ENCODE assay signal across 24 cellular contexts in genomic region chr4:167715176-167715575, GRCh38.
DNase-seq lines count a peak whose midpoint lies in the region; ATAC-seq, FAIRE-seq and TF ChIP-seq lines count a peak whose summit lies in the region.
"Had no signal": no experiment of that assay in that cellular context is flagged by ENCODE, and none has a peak within 500 bp of the region (broad histone marks: within the 10 kb centered on the region; RNA-seq: fewer than 3 reads in every experiment).

No MANE protein-coding gene starts in this region.

- in situ Hi-C loops in astrocyte of the cerebellum (cut with HindIII; ENCODE audit: low sequenced_read_pairs), result no loop called here

- H3K27me3 ChIP-seq in ACC112 (ENCODE audit: insufficient read depth, low read length), result no peaks in the 10 kb centered on the region
- no peaks in the 10 kb centered on the region for H3K27me3 ChIP-seq in Peyer's patch

- no peak for FAIRE-seq in HTR-8/SVneo (lab: Jason Lieb, UNC)
- FAIRE-seq: HepG2 had no signal

- peaks cover 18% of the 10 kb centered on the region for H3K4me1 ChIP-seq in ACC112 (ENCODE audit: control insufficient read depth, insufficient read depth, low read length, unreplicated experiment)
- no peaks in the 10 kb centered on the region for H3K4me1 ChIP-seq in Peyer's patch
- H3K4me1 ChIP-seq: Caco-2, HAP-1 had no signal

- peak; percentile 1 for DNase-seq in HTR-8/SVneo (ENCODE audit: insufficient read length, low spot score)
- peak; percentile 36 for DNase-seq in astrocyte of the cerebellum (ENCODE audit: low read depth)
- peak; percentile 0 for DNase-seq in fibroblast of pulmonary artery (ENCODE audit: low read depth)
- no peak for DNase-seq in Peyer's patch
- DNase-seq in hippocampal formation (lab: John Stamatoyannopoulos, UW), result no peak
- no peak for DNase-seq in central memory CD4-positive, alpha-beta T cell
- DNase-seq: 8988T; Caco-2; CD4-positive, alpha-beta T cell; GM23248; KBM-7; MV-4-11; NCI-H1417; NCI-H187; NCI-H2107; NCI-H510A; NCI-H748 treated with DMSO at 0.1 percent for 48 hours; NK-92 treated with Interleukin-12 subunit alpha and Interleukin-12 subunit beta, amount 100 ng/mL, for 24 hours; SHP77 had no signal

- H2AFZ ChIP-seq in ACC112 (ENCODE audit: low read length, unreplicated experiment), result peak overlapping the region; percentile 53
- H2AFZ ChIP-seq: GM23248 had no signal

- no peaks in the 10 kb centered on the region for H3K79me2 ChIP-seq in ACC112 (ENCODE audit: control insufficient read depth, insufficient read depth, low read length, unreplicated experiment)

- H3K9me3 ChIP-seq in Peyer's patch, result no peaks in the 10 kb centered on the region
- H3K9me3 ChIP-seq: Caco-2, HAP-1 had no signal

- H3K4me3 ChIP-seq in ACC112 (ENCODE audit: low read depth, low read length), result no peak overlapping the region
- H3K4me3 ChIP-seq in astrocyte of the cerebellum (ENCODE audit: low read depth, low read length), result no peak overlapping the region
- H3K4me3 ChIP-seq in fibroblast of pulmonary artery (replicated peaks; ENCODE audit: low read depth, low read length), result no peak overlapping the region
- no peak overlapping the region for H3K4me3 ChIP-seq in Peyer's patch
- H3K4me3 ChIP-seq: GM23248, HAP-1 had no signal

- TF ChIP-seq CTCF in astrocyte of the cerebellum (IDR thresholded peaks at IDR 0.05; ENCODE audit: low read depth, low read length, missing control alignments) (no peak), fibroblast of pulmonary artery (IDR thresholded peaks at IDR 0.05; ENCODE audit: low read length, missing control alignments) (no peak), Peyer's patch (IDR thresholded peaks at IDR 0.05) (no peak)

- no peak for TF ChIP-seq POLR2A in Peyer's patch (IDR thresholded peaks at IDR 0.05)

- ATAC-seq in HG02759 (IDR thresholded peaks at IDR 0.05; ENCODE audit: unreplicated experiment), result no peak
- ATAC-seq: HepG2, SK-N-SH treated with all-trans-retinoic acid at 6 μM for 48 hours had no signal

- H3K36me3 ChIP-seq in ACC112 (ENCODE audit: insufficient read depth, low read length) (no peaks in the 10 kb centered on the region), Peyer's patch (no peaks in the 10 kb centered on the region)
- H3K36me3 ChIP-seq: HAP-1 had no signal

- H3K27ac ChIP-seq in ACC112 (ENCODE audit: low read depth, low read length) (no peak overlapping the region), Peyer's patch (no peak overlapping the region)
- H3K27ac ChIP-seq: GM23248 had no signal

Comparison
In these comparisons a context has a peak if more than half of its experiments do, and no peak if none do; other contexts are left out.
1. DNase-seq: peak in HTR-8/SVneo (single experiment), astrocyte of the cerebellum (single experiment) and fibroblast of pulmonary artery (single experiment); none in Peyer's patch (0 of 3), hippocampal formation (0 of 2) and central memory CD4-positive, alpha-beta T cell (single experiment).